In genomic region chr6:36544228-36544627, GRCh38 we compare ENCODE assay signal across 1 cellular context.
TF ChIP-seq lines count a peak whose summit lies in the region.

No MANE protein-coding gene starts in this region.

TF ChIP-seq in HepG2, 621 proteins besides CTCF, POLR2A, EP300 and RAD21:
- TF ChIP-seq U2AF1 (optimal IDR thresholded peaks at IDR 0.05; ENCODE audit: low read depth, low read length) (no peak), ZBTB8A (CRISPR knock-in tag; IDR thresholded peaks at IDR 0.05; ENCODE audit: borderline replicate concordance, low read depth) (no peak), ZNF17 (CRISPR knock-in tag; IDR thresholded peaks at IDR 0.05) (no peak), SPEN (CRISPR knock-in tag; IDR thresholded peaks at IDR 0.05; ENCODE audit: low read depth) (no peak), NRL (CRISPR knock-in tag; IDR thresholded peaks at IDR 0.05; ENCODE audit: borderline replicate concordance) (no peak), FOXC1 (CRISPR knock-in tag; IDR thresholded peaks at IDR 0.05; ENCODE audit: borderline replicate concordance) (no peak), ZNF280B (CRISPR knock-in tag; IDR thresholded peaks at IDR 0.05; ENCODE audit: borderline replicate concordance) (no peak)
- TF ChIP-seq, protein P1, sequence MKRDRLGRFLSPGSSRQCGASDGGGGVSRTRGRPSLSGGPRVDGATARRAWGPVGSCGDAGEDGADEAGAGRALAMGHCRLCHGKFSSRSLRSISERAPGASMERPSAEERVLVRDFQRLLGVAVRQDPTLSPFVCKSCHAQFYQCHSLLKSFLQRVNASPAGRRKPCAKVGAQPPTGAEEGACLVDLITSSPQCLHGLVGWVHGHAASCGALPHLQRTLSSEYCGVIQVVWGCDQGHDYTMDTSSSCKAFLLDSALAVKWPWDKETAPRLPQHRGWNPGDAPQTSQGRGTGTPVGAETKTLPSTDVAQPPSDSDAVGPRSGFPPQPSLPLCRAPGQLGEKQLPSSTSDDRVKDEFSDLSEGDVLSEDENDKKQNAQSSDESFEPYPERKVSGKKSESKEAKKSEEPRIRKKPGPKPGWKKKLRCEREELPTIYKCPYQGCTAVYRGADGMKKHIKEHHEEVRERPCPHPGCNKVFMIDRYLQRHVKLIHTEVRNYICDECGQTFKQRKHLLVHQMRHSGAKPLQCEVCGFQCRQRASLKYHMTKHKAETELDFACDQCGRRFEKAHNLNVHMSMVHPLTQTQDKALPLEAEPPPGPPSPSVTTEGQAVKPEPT (CRISPR knock-in tag; IDR thresholded peaks at IDR 0.05; ENCODE audit: low read depth), result no peak
- TF ChIP-seq, protein P2, sequence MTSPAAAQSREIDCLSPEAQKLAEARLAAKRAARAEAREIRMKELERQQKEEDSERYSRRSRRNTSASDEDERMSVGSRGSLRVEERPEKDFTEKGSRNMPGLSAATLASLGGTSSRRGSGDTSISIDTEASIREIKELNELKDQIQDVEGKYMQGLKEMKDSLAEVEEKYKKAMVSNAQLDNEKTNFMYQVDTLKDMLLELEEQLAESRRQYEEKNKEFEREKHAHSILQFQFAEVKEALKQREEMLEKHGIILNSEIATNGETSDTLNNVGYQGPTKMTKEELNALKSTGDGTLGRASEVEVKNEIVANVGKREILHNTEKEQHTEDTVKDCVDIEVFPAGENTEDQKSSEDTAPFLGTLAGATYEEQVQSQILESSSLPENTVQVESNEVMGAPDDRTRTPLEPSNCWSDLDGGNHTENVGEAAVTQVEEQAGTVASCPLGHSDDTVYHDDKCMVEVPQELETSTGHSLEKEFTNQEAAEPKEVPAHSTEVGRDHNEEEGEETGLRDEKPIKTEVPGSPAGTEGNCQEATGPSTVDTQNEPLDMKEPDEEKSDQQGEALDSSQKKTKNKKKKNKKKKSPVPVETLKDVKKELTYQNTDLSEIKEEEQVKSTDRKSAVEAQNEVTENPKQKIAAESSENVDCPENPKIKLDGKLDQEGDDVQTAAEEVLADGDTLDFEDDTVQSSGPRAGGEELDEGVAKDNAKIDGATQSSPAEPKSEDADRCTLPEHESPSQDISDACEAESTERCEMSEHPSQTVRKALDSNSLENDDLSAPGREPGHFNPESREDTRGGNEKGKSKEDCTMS (CRISPR knock-in tag; conservative IDR thresholded peaks at IDR 0.05), result no peak
